ENCODE assay signal across 1 cellular context in the genomic region with DNA sequence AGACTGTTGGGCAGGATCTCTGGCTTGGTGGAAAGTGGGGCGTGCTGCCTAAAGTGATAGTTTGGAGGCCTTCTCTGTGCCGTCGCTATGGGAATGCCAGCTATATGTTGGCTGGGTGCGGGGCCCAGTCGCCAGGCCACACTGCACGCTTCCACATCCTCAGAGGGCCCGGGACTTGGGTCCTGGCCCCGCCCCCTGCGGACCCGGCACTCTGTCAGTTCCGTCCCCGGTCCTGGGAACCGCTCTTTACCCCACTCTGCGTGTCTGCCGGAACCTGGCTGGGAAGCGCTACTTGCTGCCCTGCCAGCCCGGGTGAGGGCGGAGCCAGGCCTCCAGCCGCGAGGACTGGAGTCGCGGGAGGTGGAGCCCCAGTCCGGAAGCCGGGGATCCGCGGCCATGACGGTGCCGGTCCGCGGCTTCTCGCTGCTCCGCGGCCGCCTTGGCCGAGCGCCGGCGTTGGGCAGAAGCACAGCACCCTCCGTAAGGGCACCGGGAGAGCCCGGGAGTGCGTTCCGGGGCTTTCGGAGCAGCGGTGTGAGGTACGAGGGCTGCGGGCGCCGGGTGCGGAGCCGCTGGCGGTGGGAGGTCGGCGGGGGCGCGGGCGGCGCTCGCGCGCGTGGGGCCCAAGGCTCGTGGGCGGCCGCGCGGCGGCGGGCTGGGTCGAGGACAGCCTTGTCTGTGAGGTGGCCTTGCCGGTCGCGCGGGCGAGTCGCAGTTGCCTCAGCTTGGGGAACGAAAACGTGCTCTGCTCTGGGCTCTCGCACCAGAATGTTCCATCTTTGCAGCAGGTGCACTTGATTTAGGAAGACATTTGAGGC.
TF ChIP-seq lines count a peak whose summit lies in the region.

A gene (plus strand): TSS at position 376 of the 818 bp plus-strand sequence. CDS start 21 bp downstream, at position 397.

TF ChIP-seq in K562, 482 proteins besides CTCF, POLR2A, EP300 and RAD21 (continued from another document and continues in another):
- TF ChIP-seq, protein P1, sequence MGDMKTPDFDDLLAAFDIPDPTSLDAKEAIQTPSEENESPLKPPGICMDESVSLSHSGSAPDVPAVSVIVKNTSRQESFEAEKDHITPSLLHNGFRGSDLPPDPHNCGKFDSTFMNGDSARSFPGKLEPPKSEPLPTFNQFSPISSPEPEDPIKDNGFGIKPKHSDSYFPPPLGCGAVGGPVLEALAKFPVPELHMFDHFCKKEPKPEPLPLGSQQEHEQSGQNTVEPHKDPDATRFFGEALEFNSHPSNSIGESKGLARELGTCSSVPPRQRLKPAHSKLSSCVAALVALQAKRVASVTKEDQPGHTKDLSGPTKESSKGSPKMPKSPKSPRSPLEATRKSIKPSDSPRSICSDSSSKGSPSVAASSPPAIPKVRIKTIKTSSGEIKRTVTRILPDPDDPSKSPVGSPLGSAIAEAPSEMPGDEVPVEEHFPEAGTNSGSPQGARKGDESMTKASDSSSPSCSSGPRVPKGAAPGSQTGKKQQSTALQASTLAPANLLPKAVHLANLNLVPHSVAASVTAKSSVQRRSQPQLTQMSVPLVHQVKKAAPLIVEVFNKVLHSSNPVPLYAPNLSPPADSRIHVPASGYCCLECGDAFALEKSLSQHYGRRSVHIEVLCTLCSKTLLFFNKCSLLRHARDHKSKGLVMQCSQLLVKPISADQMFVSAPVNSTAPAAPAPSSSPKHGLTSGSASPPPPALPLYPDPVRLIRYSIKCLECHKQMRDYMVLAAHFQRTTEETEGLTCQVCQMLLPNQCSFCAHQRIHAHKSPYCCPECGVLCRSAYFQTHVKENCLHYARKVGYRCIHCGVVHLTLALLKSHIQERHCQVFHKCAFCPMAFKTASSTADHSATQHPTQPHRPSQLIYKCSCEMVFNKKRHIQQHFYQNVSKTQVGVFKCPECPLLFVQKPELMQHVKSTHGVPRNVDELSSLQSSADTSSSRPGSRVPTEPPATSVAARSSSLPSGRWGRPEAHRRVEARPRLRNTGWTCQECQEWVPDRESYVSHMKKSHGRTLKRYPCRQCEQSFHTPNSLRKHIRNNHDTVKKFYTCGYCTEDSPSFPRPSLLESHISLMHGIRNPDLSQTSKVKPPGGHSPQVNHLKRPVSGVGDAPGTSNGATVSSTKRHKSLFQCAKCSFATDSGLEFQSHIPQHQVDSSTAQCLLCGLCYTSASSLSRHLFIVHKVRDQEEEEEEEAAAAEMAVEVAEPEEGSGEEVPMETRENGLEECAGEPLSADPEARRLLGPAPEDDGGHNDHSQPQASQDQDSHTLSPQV (IDR thresholded peaks at IDR 0.05), result peak; percentile 18; the same call in 1 of the 2 replicates
- no peak for TF ChIP-seq ZBED1 (IDR thresholded peaks at IDR 0.05)
- TF ChIP-seq ZC3H4 (CRISPR knock-in tag; IDR thresholded peaks at IDR 0.05; ENCODE audit: borderline replicate concordance), result no peak
- TF ChIP-seq CHCHD3 (CRISPR knock-in tag; IDR thresholded peaks at IDR 0.05), result no peak
- TF ChIP-seq, protein P2, sequence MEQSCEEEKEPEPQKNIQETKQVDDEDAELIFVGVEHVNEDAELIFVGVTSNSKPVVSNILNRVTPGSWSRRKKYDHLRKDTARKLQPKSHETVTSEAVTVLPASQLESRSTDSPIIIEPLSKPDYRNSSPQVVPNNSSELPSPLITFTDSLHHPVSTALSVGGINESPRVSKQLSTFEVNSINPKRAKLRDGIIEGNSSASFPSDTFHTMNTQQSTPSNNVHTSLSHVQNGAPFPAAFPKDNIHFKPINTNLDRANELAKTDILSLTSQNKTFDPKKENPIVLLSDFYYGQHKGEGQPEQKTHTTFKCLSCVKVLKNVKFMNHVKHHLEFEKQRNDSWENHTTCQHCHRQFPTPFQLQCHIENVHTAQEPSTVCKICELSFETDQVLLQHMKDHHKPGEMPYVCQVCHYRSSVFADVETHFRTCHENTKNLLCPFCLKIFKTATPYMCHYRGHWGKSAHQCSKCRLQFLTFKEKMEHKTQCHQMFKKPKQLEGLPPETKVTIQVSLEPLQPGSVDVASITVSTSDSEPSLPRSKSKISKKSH (CRISPR knock-in tag; IDR thresholded peaks at IDR 0.05), result no peak
- TF ChIP-seq POU5F1 (IDR thresholded peaks at IDR 0.05; ENCODE audit: borderline replicate concordance, low read depth, low read length, partially characterized antibody), result no peak
- no peak for TF ChIP-seq ZNF174 (CRISPR knock-in tag; IDR thresholded peaks at IDR 0.05)
- no peak for TF ChIP-seq PRMT5 (CRISPR knock-in tag; IDR thresholded peaks at IDR 0.05)
- TF ChIP-seq, protein P3, sequence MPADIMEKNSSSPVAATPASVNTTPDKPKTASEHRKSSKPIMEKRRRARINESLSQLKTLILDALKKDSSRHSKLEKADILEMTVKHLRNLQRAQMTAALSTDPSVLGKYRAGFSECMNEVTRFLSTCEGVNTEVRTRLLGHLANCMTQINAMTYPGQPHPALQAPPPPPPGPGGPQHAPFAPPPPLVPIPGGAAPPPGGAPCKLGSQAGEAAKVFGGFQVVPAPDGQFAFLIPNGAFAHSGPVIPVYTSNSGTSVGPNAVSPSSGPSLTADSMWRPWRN (IDR thresholded peaks at IDR 0.05; ENCODE audit: low read depth), result no peak
- TF ChIP-seq, protein P4, sequence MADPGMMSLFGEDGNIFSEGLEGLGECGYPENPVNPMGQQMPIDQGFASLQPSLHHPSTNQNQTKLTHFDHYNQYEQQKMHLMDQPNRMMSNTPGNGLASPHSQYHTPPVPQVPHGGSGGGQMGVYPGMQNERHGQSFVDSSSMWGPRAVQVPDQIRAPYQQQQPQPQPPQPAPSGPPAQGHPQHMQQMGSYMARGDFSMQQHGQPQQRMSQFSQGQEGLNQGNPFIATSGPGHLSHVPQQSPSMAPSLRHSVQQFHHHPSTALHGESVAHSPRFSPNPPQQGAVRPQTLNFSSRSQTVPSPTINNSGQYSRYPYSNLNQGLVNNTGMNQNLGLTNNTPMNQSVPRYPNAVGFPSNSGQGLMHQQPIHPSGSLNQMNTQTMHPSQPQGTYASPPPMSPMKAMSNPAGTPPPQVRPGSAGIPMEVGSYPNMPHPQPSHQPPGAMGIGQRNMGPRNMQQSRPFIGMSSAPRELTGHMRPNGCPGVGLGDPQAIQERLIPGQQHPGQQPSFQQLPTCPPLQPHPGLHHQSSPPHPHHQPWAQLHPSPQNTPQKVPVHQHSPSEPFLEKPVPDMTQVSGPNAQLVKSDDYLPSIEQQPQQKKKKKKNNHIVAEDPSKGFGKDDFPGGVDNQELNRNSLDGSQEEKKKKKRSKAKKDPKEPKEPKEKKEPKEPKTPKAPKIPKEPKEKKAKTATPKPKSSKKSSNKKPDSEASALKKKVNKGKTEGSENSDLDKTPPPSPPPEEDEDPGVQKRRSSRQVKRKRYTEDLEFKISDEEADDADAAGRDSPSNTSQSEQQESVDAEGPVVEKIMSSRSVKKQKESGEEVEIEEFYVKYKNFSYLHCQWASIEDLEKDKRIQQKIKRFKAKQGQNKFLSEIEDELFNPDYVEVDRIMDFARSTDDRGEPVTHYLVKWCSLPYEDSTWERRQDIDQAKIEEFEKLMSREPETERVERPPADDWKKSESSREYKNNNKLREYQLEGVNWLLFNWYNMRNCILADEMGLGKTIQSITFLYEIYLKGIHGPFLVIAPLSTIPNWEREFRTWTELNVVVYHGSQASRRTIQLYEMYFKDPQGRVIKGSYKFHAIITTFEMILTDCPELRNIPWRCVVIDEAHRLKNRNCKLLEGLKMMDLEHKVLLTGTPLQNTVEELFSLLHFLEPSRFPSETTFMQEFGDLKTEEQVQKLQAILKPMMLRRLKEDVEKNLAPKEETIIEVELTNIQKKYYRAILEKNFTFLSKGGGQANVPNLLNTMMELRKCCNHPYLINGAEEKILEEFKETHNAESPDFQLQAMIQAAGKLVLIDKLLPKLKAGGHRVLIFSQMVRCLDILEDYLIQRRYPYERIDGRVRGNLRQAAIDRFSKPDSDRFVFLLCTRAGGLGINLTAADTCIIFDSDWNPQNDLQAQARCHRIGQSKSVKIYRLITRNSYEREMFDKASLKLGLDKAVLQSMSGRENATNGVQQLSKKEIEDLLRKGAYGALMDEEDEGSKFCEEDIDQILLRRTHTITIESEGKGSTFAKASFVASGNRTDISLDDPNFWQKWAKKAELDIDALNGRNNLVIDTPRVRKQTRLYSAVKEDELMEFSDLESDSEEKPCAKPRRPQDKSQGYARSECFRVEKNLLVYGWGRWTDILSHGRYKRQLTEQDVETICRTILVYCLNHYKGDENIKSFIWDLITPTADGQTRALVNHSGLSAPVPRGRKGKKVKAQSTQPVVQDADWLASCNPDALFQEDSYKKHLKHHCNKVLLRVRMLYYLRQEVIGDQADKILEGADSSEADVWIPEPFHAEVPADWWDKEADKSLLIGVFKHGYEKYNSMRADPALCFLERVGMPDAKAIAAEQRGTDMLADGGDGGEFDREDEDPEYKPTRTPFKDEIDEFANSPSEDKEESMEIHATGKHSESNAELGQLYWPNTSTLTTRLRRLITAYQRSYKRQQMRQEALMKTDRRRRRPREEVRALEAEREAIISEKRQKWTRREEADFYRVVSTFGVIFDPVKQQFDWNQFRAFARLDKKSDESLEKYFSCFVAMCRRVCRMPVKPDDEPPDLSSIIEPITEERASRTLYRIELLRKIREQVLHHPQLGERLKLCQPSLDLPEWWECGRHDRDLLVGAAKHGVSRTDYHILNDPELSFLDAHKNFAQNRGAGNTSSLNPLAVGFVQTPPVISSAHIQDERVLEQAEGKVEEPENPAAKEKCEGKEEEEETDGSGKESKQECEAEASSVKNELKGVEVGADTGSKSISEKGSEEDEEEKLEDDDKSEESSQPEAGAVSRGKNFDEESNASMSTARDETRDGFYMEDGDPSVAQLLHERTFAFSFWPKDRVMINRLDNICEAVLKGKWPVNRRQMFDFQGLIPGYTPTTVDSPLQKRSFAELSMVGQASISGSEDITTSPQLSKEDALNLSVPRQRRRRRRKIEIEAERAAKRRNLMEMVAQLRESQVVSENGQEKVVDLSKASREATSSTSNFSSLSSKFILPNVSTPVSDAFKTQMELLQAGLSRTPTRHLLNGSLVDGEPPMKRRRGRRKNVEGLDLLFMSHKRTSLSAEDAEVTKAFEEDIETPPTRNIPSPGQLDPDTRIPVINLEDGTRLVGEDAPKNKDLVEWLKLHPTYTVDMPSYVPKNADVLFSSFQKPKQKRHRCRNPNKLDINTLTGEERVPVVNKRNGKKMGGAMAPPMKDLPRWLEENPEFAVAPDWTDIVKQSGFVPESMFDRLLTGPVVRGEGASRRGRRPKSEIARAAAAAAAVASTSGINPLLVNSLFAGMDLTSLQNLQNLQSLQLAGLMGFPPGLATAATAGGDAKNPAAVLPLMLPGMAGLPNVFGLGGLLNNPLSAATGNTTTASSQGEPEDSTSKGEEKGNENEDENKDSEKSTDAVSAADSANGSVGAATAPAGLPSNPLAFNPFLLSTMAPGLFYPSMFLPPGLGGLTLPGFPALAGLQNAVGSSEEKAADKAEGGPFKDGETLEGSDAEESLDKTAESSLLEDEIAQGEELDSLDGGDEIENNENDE (IDR thresholded peaks at IDR 0.05; ENCODE audit: low read depth, low read length), result no peak
- no peak for TF ChIP-seq KAT2B (IDR thresholded peaks at IDR 0.05; ENCODE audit: low read depth, low read length)
- no peak for TF ChIP-seq PTTG1 (tag; IDR thresholded peaks at IDR 0.05; ENCODE audit: low read depth)
- TF ChIP-seq, protein P5, sequence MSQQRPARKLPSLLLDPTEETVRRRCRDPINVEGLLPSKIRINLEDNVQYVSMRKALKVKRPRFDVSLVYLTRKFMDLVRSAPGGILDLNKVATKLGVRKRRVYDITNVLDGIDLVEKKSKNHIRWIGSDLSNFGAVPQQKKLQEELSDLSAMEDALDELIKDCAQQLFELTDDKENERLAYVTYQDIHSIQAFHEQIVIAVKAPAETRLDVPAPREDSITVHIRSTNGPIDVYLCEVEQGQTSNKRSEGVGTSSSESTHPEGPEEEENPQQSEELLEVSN (IDR thresholded peaks at IDR 0.05; ENCODE audit: borderline replicate concordance in 1 of 2, extremely low read depth in 1 of 2, insufficient read depth in 1 of 2, insufficient read length in 1 of 2, low read depth in 1 of 2, low read length in 1 of 2, poor library complexity in 1 of 2, severe bottlenecking in 1 of 2), result peak in 1 of 2 experiments; percentile 37
- peak; percentile 4; the same call in 1 of the 2 replicates for TF ChIP-seq OTX1 (CRISPR knock-in tag; IDR thresholded peaks at IDR 0.05)
- TF ChIP-seq, protein P6, sequence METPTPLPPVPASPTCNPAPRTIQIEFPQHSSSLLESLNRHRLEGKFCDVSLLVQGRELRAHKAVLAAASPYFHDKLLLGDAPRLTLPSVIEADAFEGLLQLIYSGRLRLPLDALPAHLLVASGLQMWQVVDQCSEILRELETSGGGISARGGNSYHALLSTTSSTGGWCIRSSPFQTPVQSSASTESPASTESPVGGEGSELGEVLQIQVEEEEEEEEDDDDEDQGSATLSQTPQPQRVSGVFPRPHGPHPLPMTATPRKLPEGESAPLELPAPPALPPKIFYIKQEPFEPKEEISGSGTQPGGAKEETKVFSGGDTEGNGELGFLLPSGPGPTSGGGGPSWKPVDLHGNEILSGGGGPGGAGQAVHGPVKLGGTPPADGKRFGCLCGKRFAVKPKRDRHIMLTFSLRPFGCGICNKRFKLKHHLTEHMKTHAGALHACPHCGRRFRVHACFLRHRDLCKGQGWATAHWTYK (CRISPR knock-in tag; IDR thresholded peaks at IDR 0.05), result no peak; the same call in 1 of the 2 replicates
- no peak for TF ChIP-seq TFAM (CRISPR knock-in tag; conservative IDR thresholded peaks at IDR 0.05)
- TF ChIP-seq PHF8 (IDR thresholded peaks at IDR 0.05; ENCODE audit: borderline replicate concordance, low read length), result peak; percentile 99
- TF ChIP-seq ZNF764 (CRISPR knock-in tag; IDR thresholded peaks at IDR 0.05; ENCODE audit: low read depth), result 0 out of 2 replicates have a peak, but pooled peaks have one; percentile 30
- TF ChIP-seq NELFE (IDR thresholded peaks at IDR 0.05; ENCODE audit: insufficient read depth, insufficient read length), result no peak
- TF ChIP-seq NFATC3 (IDR thresholded peaks at IDR 0.05), result no peak
- no peak for TF ChIP-seq POLR3A (IDR thresholded peaks at IDR 0.05; ENCODE audit: borderline replicate concordance, extremely low read depth, insufficient read depth, insufficient read length)
- TF ChIP-seq, protein P7, sequence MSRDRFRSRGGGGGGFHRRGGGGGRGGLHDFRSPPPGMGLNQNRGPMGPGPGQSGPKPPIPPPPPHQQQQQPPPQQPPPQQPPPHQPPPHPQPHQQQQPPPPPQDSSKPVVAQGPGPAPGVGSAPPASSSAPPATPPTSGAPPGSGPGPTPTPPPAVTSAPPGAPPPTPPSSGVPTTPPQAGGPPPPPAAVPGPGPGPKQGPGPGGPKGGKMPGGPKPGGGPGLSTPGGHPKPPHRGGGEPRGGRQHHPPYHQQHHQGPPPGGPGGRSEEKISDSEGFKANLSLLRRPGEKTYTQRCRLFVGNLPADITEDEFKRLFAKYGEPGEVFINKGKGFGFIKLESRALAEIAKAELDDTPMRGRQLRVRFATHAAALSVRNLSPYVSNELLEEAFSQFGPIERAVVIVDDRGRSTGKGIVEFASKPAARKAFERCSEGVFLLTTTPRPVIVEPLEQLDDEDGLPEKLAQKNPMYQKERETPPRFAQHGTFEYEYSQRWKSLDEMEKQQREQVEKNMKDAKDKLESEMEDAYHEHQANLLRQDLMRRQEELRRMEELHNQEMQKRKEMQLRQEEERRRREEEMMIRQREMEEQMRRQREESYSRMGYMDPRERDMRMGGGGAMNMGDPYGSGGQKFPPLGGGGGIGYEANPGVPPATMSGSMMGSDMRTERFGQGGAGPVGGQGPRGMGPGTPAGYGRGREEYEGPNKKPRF (IDR thresholded peaks at IDR 0.05; ENCODE audit: low read depth, low read length), result no peak
- TF ChIP-seq, protein P8, sequence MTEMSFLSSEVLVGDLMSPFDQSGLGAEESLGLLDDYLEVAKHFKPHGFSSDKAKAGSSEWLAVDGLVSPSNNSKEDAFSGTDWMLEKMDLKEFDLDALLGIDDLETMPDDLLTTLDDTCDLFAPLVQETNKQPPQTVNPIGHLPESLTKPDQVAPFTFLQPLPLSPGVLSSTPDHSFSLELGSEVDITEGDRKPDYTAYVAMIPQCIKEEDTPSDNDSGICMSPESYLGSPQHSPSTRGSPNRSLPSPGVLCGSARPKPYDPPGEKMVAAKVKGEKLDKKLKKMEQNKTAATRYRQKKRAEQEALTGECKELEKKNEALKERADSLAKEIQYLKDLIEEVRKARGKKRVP (CRISPR knock-in tag; IDR thresholded peaks at IDR 0.05), result no peak
- no peak for TF ChIP-seq ZSCAN29 (IDR thresholded peaks at IDR 0.05)
- peak; percentile 28 for TF ChIP-seq PRPF4 (IDR thresholded peaks at IDR 0.05; ENCODE audit: insufficient read depth, low read depth, low read length, poor library complexity, severe bottlenecking)
- TF ChIP-seq DDX20 (tag; IDR thresholded peaks at IDR 0.05; ENCODE audit: low read depth), result no peak
